Comparison of ENCODE assay signal across 9 cellular contexts in the genomic region with DNA sequence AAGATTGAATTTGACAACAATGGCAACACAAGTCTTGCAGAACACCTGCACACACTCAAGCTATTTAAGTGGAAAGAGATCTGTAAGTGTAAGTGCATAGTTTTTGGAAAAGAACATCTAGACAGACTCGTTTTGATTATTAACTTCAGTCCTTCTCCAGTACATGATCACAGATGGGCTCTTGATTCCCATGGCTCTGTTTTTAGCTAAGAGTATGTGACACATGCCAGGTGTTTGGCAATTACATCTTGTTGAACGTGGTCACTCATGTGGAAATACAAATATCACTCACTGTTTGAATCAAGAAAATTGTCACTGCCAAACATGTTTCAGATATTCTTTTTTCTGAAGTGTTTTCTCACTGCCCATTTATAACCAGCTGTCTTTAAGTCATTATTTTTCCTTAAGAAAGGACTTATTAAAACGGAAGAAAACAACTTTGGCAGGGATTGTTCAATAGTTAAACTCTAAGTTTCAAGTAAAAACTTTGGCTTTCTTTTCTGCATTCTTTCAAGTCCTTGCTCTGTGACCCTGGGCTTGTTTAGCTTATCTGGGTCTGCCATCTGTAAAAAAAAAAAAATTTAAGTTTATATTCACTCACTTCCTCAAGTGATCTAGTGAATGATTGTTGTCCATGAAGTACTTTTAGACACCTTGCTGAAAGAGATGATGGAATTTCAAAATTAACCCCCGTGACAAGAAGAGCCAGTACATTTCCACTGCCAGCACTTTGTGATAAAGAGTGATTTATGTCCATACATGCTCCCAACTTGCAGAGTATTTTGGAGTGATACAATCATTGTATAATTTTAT.
A peak's percentile ranks its signal among the peaks of the same experiment; 100 is the strongest.
DNase-seq lines count a peak whose midpoint lies in the region; ATAC-seq, FAIRE-seq and TF ChIP-seq lines count a peak whose summit lies in the region.
"Had no signal": no experiment of that assay in that cellular context is flagged by ENCODE, and none has a peak within 500 bp of the region (broad histone marks: within the 10 kb centered on the region; RNA-seq: fewer than 3 reads in every experiment).

No MANE protein-coding gene starts in this region.

- H3K4me1 ChIP-seq in aorta (ENCODE audit: control insufficient read depth in 1 of 2, insufficient read depth in 2 of 2, low read length in 2 of 2): no peaks in the 10 kb centered on the region
- H3K4me1 ChIP-seq: ascending aorta had no signal

- H3K36me3 Mint-ChIP-seq in brain: no peaks in the 10 kb centered on the region

- intact Hi-C loops in aorta (cut with DNase I): no loop called here

- H3K36me3 ChIP-seq in aorta (ENCODE audit: control insufficient read depth in 1 of 2, insufficient read depth in 2 of 2, low read length in 1 of 2): no peaks in the 10 kb centered on the region
- H3K36me3 ChIP-seq: ascending aorta had no signal

- H3K4me1 Mint-ChIP-seq in brain: peaks cover 58% of the 10 kb centered on the region

- H3K27ac Mint-ChIP-seq in brain: peak overlapping the region in 4 of 5 experiments; percentile 62 to 87 (median 68)

- DNase-seq in GM19239 (ENCODE audit: insufficient read length, low spot score): no peak
- DNase-seq in NCI-H2196 treated with DMSO at 0.1 percent for 48 hours (lab: John Stamatoyannopoulos, UW; ENCODE audit: unreplicated experiment): peak; percentile 17
- no peak for DNase-seq in aorta

- WGBS in aorta, 2 donors: 12 to 18% methylated on average over 4 of the region's 4 CpGs

- peak; percentile 66 for FAIRE-seq in GM19239 (lab: Jason Lieb, UNC)

- H3K9me3 Mint-ChIP-seq in brain: peaks cover 0 to 1% (median 0%) of the 10 kb centered on the region in 5 experiments

- ATAC-seq in GM19324 (IDR thresholded peaks at IDR 0.05; ENCODE audit: low FRiP score, unreplicated experiment) (no peak), HG03460 (IDR thresholded peaks at IDR 0.05; ENCODE audit: unreplicated experiment) (no peak), aorta (ENCODE audit: low FRiP score) (no peak)
- no peak for ATAC-seq in activated CD4-positive, CD25-positive, alpha-beta regulatory T cell treated with anti-CD3 and anti-CD28 coated beads, Interleukin-2, amount 50 U/mL, for 24 hours

- H3K9me3 ChIP-seq in aorta (ENCODE audit: control insufficient read depth, low read length): no peaks in the 10 kb centered on the region
- H3K9me3 ChIP-seq: ascending aorta had no signal

- H3K4me3 ChIP-seq in aorta (ENCODE audit: low read length in 2 of 2): no peak overlapping the region
- H3K4me3 ChIP-seq: ascending aorta had no signal

- no peak overlapping the region for H3K4me3 Mint-ChIP-seq in brain

- H3K27ac ChIP-seq in 22Rv1 (peak overlapping the region; percentile 52), aorta (ENCODE audit: low read depth in 1 of 2, low read length in 2 of 2) (no peak overlapping the region)
- H3K27ac ChIP-seq: ascending aorta had no signal

- no peaks in the 10 kb centered on the region for H3K27me3 Mint-ChIP-seq in brain

- TF ChIP-seq CTCF in 22Rv1 (IDR thresholded peaks at IDR 0.05) (no peak), brain (conservative IDR thresholded peaks at IDR 0.05) (no peak)

- no peaks in the 10 kb centered on the region for H3K27me3 ChIP-seq in aorta (ENCODE audit: control insufficient read depth in 1 of 2, insufficient read depth in 2 of 2, low read length in 1 of 2)
- H3K27me3 ChIP-seq: ascending aorta had no signal
